In genomic region chr4:80670118-80670517, GRCh38 we compare ENCODE assay signal across 2 cellular contexts.
DNase-seq lines count a peak whose midpoint lies in the region; ATAC-seq, FAIRE-seq and TF ChIP-seq lines count a peak whose summit lies in the region.
"Not testable (repeated sequence)": the region's sequence is repeated elsewhere in the genome, so short reads cannot be mapped to it uniquely, and the experiment has no call there.

No MANE protein-coding gene starts in this region.

- TF ChIP-seq EP300 in K562 (IDR thresholded peaks at IDR 0.05; ENCODE audit: low read length), result not testable (repeated sequence)

- not testable (repeated sequence) for H2AFZ ChIP-seq in K562 (ENCODE audit: low read depth, low read length)

- H3K79me2 ChIP-seq in K562 (ENCODE audit: control insufficient read depth, insufficient read depth, low read length), result not testable (repeated sequence)

- H3K9ac ChIP-seq in K562 (ENCODE audit: insufficient read depth in 1 of 2, low read depth in 2 of 2, low read length in 2 of 2), result not testable (repeated sequence)

- not testable (repeated sequence) for H3K27ac ChIP-seq in HEK293 (ENCODE audit: extremely low read depth, low read depth, low read length); K562 (ENCODE audit: extremely low read depth, low read depth, low read length)

- in situ Hi-C loops in K562 (cut with MboI), result not testable (repeated sequence)

- intact Hi-C loops in K562 (cut with micrococcal nuclease), result not testable (repeated sequence)

- CTCF ChIA-PET in HEK293 (lab: Yijun Ruan, JAX); K562 (lab: Yijun Ruan, JAX; ENCODE audit: low intra/inter-chr PET ratio): not testable (repeated sequence)

- not testable (repeated sequence) for TF ChIP-seq CTCF in HEK293 (tag by site-specific recombination; IDR thresholded peaks at IDR 0.05); K562 (IDR thresholded peaks at IDR 0.05 in 2 of 3, conservative IDR thresholded peaks at IDR 0.05 in 1 of 3; ENCODE audit: insufficient read depth in 2 of 3, low read depth in 1 of 3, low read length in 3 of 3)

- TF ChIP-seq POLR2A in K562 (conservative IDR thresholded peaks at IDR 0.05), result not testable (repeated sequence)

- not testable (repeated sequence) for H3K4me2 ChIP-seq in K562 (ENCODE audit: insufficient read depth, low read length)

- H3K4me1 ChIP-seq in HEK293 (ENCODE audit: control insufficient read depth, insufficient read depth, low read length); K562 (replicated peaks in 1 of 2; ENCODE audit: control insufficient read depth in 2 of 2, insufficient read depth in 2 of 2, low read length in 2 of 2): not testable (repeated sequence)

- H4K20me1 ChIP-seq in K562 (replicated peaks; ENCODE audit: control insufficient read depth, insufficient read depth, low read length), result not testable (repeated sequence)

- not testable (repeated sequence) for H3K9me1 ChIP-seq in K562 (ENCODE audit: control insufficient read depth, insufficient read depth, low read length)

- not testable (repeated sequence) for H3K27me3 ChIP-seq in K562 (ENCODE audit: control insufficient read depth in 2 of 2, insufficient read depth in 2 of 2, low read length in 2 of 2)

- FAIRE-seq in K562 (lab: Jason Lieb, UNC), result not testable (repeated sequence)

- BruUV-seq in K562 (replicated peaks; lab: Mats Ljungman, UMichigan), result not testable (repeated sequence)

- DNase-seq in K562 (ENCODE audit: extremely low read depth in 1 of 4, low spot score in 3 of 4), result not testable (repeated sequence)

- ATAC-seq in K562, result not testable (repeated sequence)

- TF ChIP-seq RAD21 in K562 (CRISPR knock-in tag; conservative IDR thresholded peaks at IDR 0.05 in 1 of 2, IDR thresholded peaks at IDR 0.05 in 1 of 2), result not testable (repeated sequence)

- H3K4me3 ChIP-seq in HEK293 (ENCODE audit: low read depth, low read length); K562: not testable (repeated sequence)

- POLR2A ChIA-PET in HEK293 (lab: Yijun Ruan, JAX); K562 (lab: Yijun Ruan, JAX): not testable (repeated sequence)

- H3K9me3 ChIP-seq in HEK293 (ENCODE audit: control insufficient read depth, insufficient read depth, low read depth, low read length); K562 (replicated peaks; ENCODE audit: control insufficient read depth, insufficient read depth, low read depth, low read length): not testable (repeated sequence)

- H3K36me3 ChIP-seq in HEK293 (ENCODE audit: control insufficient read depth in 2 of 2, insufficient read depth in 1 of 2, low read length in 2 of 2); K562 (ENCODE audit: control insufficient read depth, insufficient read depth, low read length): not testable (repeated sequence)

- 12% methylated on average over 3 of the region's 3 CpGs for WGBS in K562 (ENCODE audit: insufficient coverage, low coverage, missing lambda C conversion rate)

TF ChIP-seq in HEK293, 187 proteins besides CTCF, POLR2A, EP300 and RAD21:
- peak; percentile 55; the same call in 1 of the 2 replicates for TF ChIP-seq ZNF146 (tag by site-specific recombination; IDR thresholded peaks at IDR 0.05)

TF ChIP-seq in K562, 482 proteins besides CTCF, POLR2A, EP300 and RAD21:
- peak; percentile 86 for TF ChIP-seq ZNF146 (CRISPR knock-in tag; IDR thresholded peaks at IDR 0.05; ENCODE audit: unreplicated experiment)
